Comparison of ENCODE assay signal across 8 cellular contexts in the genomic region with DNA sequence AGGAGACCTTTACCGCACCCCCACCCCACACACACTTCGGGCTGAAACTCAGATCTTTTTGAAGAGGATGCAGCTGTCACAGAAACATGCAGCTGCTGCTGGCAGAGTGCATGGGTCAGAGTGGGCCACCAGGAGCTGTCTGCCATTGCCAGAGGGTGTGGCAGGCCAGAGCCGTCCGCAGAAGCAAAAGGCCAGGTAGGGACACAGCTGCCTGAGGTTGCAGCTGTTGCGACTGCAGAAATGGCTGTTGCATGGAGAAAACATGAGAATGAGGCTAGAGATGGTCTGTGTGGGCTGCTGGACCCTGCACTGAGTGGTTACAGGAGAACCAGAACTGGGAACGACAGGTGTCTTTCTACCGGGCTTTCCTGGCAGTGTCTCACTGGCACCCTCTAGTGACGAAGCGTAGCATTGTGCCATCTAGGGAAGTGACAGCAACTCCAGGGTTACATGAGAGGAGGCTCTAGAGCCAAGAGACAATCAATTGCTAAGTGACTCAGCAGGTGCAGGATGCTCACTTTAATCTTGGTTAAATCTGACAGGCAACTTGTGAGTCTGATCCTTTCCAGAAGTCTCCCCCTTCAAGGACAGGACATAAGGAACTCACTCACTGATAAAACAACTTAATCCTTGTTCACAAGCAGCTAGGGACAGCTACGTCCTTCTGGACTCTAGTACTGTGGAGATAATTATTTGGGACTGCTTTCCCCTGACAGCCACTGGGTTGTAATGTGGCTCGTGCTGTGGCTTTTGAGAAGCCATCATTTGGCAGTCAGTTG.
DNase-seq lines count a peak whose midpoint lies in the region; ATAC-seq and TF ChIP-seq lines count a peak whose summit lies in the region.

No MANE protein-coding gene starts in this region.

- no peak overlapping the region for H3K4me3 ChIP-seq in astrocyte of the cerebellum (ENCODE audit: low read depth, low read length)
- no peak overlapping the region for H3K4me3 ChIP-seq in skeletal muscle cell (ENCODE audit: low read depth, low read length)

- in situ Hi-C loops in astrocyte of the cerebellum (cut with HindIII; ENCODE audit: low sequenced_read_pairs), result loop anchor here (5.0 kb wide), 1 partner anchor 90 kb away; a partner anchor contains a TSS

- TF ChIP-seq CTCF in GM12872 (IDR thresholded peaks at IDR 0.05; ENCODE audit: insufficient read depth, low read depth, low read length) (peak; percentile 100), astrocyte of the cerebellum (IDR thresholded peaks at IDR 0.05; ENCODE audit: low read depth, low read length, missing control alignments) (peak; percentile 99)

- peak; percentile 45 for DNase-seq in NCI-H1694 treated with DMSO at 0.1 percent for 48 hours (lab: John Stamatoyannopoulos, UW)
- peak; percentile 58 for DNase-seq in T-helper 22 cell (ENCODE audit: low read depth)
- peak; percentile 39 for DNase-seq in astrocyte of the cerebellum (ENCODE audit: low read depth)
- peak; percentile 62 to 73 for DNase-seq in hippocampal formation (lab: John Stamatoyannopoulos, UW)
- DNase-seq in skeletal muscle cell (ENCODE audit: low read depth), result peak; percentile 54
- no peak for DNase-seq in GOT3 (lab: John Stamatoyannopoulos, UW)

- ATAC-seq in HG02938 (IDR thresholded peaks at IDR 0.05; ENCODE audit: unreplicated experiment), result peak; percentile 70
